ENCODE assay signal across 1 cellular context in genomic region chr19:49443366-49444099, GRCh38.
TF ChIP-seq lines count a peak whose summit lies in the region.

No MANE protein-coding gene starts in this region.

TF ChIP-seq in K562, 482 proteins besides CTCF, POLR2A, EP300 and RAD21 (continued from another document):
- TF ChIP-seq HCFC1 (IDR thresholded peaks at IDR 0.05; ENCODE audit: low read depth, low read length): peak; percentile 99
- TF ChIP-seq NCOA1 (IDR thresholded peaks at IDR 0.05; ENCODE audit: low read depth): 0 out of 2 replicates have a peak, but pooled peaks have one; percentile 8
- 0 out of 2 replicates have a peak, but pooled peaks have one; percentile 40 for TF ChIP-seq E2F1 (CRISPR knock-in tag; IDR thresholded peaks at IDR 0.05)
- TF ChIP-seq ASH1L (IDR thresholded peaks at IDR 0.05; ENCODE audit: borderline replicate concordance, low read depth, partially characterized antibody): no peak
- no peak for TF ChIP-seq CBX5 (IDR thresholded peaks at IDR 0.05; ENCODE audit: borderline replicate concordance, low read depth)
- no peak for TF ChIP-seq ZZZ3 (IDR thresholded peaks at IDR 0.05)
- peak; percentile 76 for TF ChIP-seq CBX1 (IDR thresholded peaks at IDR 0.05; ENCODE audit: low read depth)
- no peak for TF ChIP-seq POLR2B (IDR thresholded peaks at IDR 0.05; ENCODE audit: low read depth, partially characterized antibody)
- no peak for TF ChIP-seq ZNF707 (CRISPR knock-in tag; conservative IDR thresholded peaks at IDR 0.05)
- no peak for TF ChIP-seq GTF3C2 (IDR thresholded peaks at IDR 0.05; ENCODE audit: borderline replicate concordance, extremely low read depth, insufficient read length)
- TF ChIP-seq RB1 (IDR thresholded peaks at IDR 0.05; ENCODE audit: low read depth): peak; percentile 89; the same call in 1 of the 2 replicates
- no peak for TF ChIP-seq ZNF212 (CRISPR knock-in tag; IDR thresholded peaks at IDR 0.05)
- TF ChIP-seq STAT6 (CRISPR knock-in tag; IDR thresholded peaks at IDR 0.05): no peak
- TF ChIP-seq RBM15 (IDR thresholded peaks at IDR 0.05; ENCODE audit: insufficient read depth, low read length): no peak
- TF ChIP-seq RBM39 (optimal IDR thresholded peaks at IDR 0.05; ENCODE audit: low read depth, low read length): peak; percentile 71
- peak; percentile 98 for TF ChIP-seq ZNF766 (CRISPR knock-in tag; conservative IDR thresholded peaks at IDR 0.05)
- TF ChIP-seq GTF2E2 (tag; IDR thresholded peaks at IDR 0.05): no peak
- TF ChIP-seq GATAD2A (IDR thresholded peaks at IDR 0.05): peak; percentile 60; the same call in 1 of the 2 replicates
- TF ChIP-seq CXXC5 (CRISPR knock-in tag; IDR thresholded peaks at IDR 0.05): peak; percentile 77
- TF ChIP-seq ATF3 (IDR thresholded peaks at IDR 0.05): no peak
- TF ChIP-seq ATF3 (CRISPR knock-in tag; conservative IDR thresholded peaks at IDR 0.05): no peak
- TF ChIP-seq EWSR1 (IDR thresholded peaks at IDR 0.05; ENCODE audit: borderline replicate concordance, low read depth, partially characterized antibody): no peak
- TF ChIP-seq PYGO2 (tag; IDR thresholded peaks at IDR 0.05): no peak
- no peak for TF ChIP-seq ZFP36 (IDR thresholded peaks at IDR 0.05; ENCODE audit: low read depth, low read length, partially characterized antibody)
- TF ChIP-seq ZNF395 (CRISPR knock-in tag; IDR thresholded peaks at IDR 0.05): peak; percentile 88
- TF ChIP-seq GTF2A2 (tag; IDR thresholded peaks at IDR 0.05): no peak
- TF ChIP-seq POLR3A (IDR thresholded peaks at IDR 0.05; ENCODE audit: borderline replicate concordance, extremely low read depth, insufficient read depth, insufficient read length): no peak
- no peak for TF ChIP-seq ZNF232 (CRISPR knock-in tag; IDR thresholded peaks at IDR 0.05)
- peak; percentile 90 to 100 for TF ChIP-seq AFF1 (IDR thresholded peaks at IDR 0.05; ENCODE audit: low read depth in 1 of 2, partially characterized antibody in 2 of 2)
- no peak for TF ChIP-seq CREB3 (tag; conservative IDR thresholded peaks at IDR 0.05; ENCODE audit: low read depth)
- no peak for TF ChIP-seq MCM3 (IDR thresholded peaks at IDR 0.05)
- TF ChIP-seq MBD1 (CRISPR knock-in tag; IDR thresholded peaks at IDR 0.05): no peak
- no peak for TF ChIP-seq XRCC4 (IDR thresholded peaks at IDR 0.05; ENCODE audit: extremely low read depth, insufficient read depth, insufficient read length)
- 0 out of 2 replicates have a peak, but pooled peaks have one; percentile 10 for TF ChIP-seq ZNF134 (CRISPR knock-in tag; conservative IDR thresholded peaks at IDR 0.05)
- no peak for TF ChIP-seq ZC3H11A (IDR thresholded peaks at IDR 0.05; ENCODE audit: low read depth, low read length)
- TF ChIP-seq RHOXF2B (CRISPR knock-in tag; conservative IDR thresholded peaks at IDR 0.05): no peak
- no peak for TF ChIP-seq STAT5B (CRISPR knock-in tag; IDR thresholded peaks at IDR 0.05)
- TF ChIP-seq NFE2L1 (tag; IDR thresholded peaks at IDR 0.05; ENCODE audit: borderline replicate concordance, low read depth): no peak
- no peak for TF ChIP-seq POLR2AphosphoS2 (IDR thresholded peaks at IDR 0.05; ENCODE audit: low read length)
- TF ChIP-seq NCOR1 (IDR thresholded peaks at IDR 0.05): no peak
- no peak for TF ChIP-seq SMAD1 (IDR thresholded peaks at IDR 0.05; ENCODE audit: low read depth, low read length, partially characterized antibody)
- TF ChIP-seq THRA (IDR thresholded peaks at IDR 0.05): no peak
- TF ChIP-seq BMI1 (IDR thresholded peaks at IDR 0.05; ENCODE audit: low read length): no peak
- TF ChIP-seq POLR2AphosphoS5 (IDR thresholded peaks at IDR 0.05; ENCODE audit: control insufficient read depth, insufficient read depth, low read depth, low read length): no peak
- no peak for TF ChIP-seq CHD1 (IDR thresholded peaks at IDR 0.05; ENCODE audit: low read length)
- peak; percentile 91 for TF ChIP-seq FIP1L1 (IDR thresholded peaks at IDR 0.05; ENCODE audit: low read depth, low read length, poor library complexity, severe bottlenecking)
- no peak for TF ChIP-seq PHB2 (IDR thresholded peaks at IDR 0.05; ENCODE audit: low read depth)
- TF ChIP-seq FOXA3 (CRISPR knock-in tag; conservative IDR thresholded peaks at IDR 0.05 in 1 of 2, IDR thresholded peaks at IDR 0.05 in 1 of 2): no peak
- TF ChIP-seq ZNF133 (CRISPR knock-in tag; IDR thresholded peaks at IDR 0.05): no peak
- no peak for TF ChIP-seq C11orf30 (IDR thresholded peaks at IDR 0.05; ENCODE audit: low read depth)
- peak; percentile 90; the same call in 1 of the 2 replicates for TF ChIP-seq ZNF175 (CRISPR knock-in tag; IDR thresholded peaks at IDR 0.05; ENCODE audit: low read depth)
- TF ChIP-seq ZC3H8 (IDR thresholded peaks at IDR 0.05): no peak
